Comparison of ENCODE assay signal across 1 cellular context in genomic region chr1:202189012-202189790, GRCh38.
TF ChIP-seq lines count a peak whose summit lies in the region.

No MANE protein-coding gene starts in this region.

TF ChIP-seq in HepG2, 621 proteins besides CTCF, POLR2A, EP300 and RAD21 (continued from another document and continues in another):
- TF ChIP-seq TOPORS (CRISPR knock-in tag; IDR thresholded peaks at IDR 0.05) (no peak), ZNF772 (CRISPR knock-in tag; IDR thresholded peaks at IDR 0.05) (no peak), ZNF775 (CRISPR knock-in tag; IDR thresholded peaks at IDR 0.05; ENCODE audit: borderline replicate concordance) (no peak), EEA1 (CRISPR knock-in tag; IDR thresholded peaks at IDR 0.05; ENCODE audit: borderline replicate concordance) (no peak), PAX8 (CRISPR knock-in tag; IDR thresholded peaks at IDR 0.05; ENCODE audit: borderline replicate concordance) (no peak), ZNF557 (CRISPR knock-in tag; IDR thresholded peaks at IDR 0.05) (no peak), GFI1 (CRISPR knock-in tag; IDR thresholded peaks at IDR 0.05; ENCODE audit: borderline replicate concordance) (0 out of 2 replicates have a peak, but pooled peaks have one; percentile 22), WIZ (CRISPR knock-in tag; IDR thresholded peaks at IDR 0.05) (no peak), TSC22D2 (CRISPR knock-in tag; IDR thresholded peaks at IDR 0.05; ENCODE audit: borderline replicate concordance) (no peak), NONO (IDR thresholded peaks at IDR 0.05) (no peak), NONO (CRISPR knock-in tag; conservative IDR thresholded peaks at IDR 0.05) (0 out of 2 replicates have a peak, but pooled peaks have one; percentile 63), DNMT3B (CRISPR knock-in tag; conservative IDR thresholded peaks at IDR 0.05) (no peak), MAFF (IDR thresholded peaks at IDR 0.05; ENCODE audit: low read depth, low read length) (no peak), SMAD1 (CRISPR knock-in tag; IDR thresholded peaks at IDR 0.05; ENCODE audit: borderline replicate concordance, low read depth) (no peak), ATF5 (CRISPR knock-in tag; IDR thresholded peaks at IDR 0.05; ENCODE audit: low read depth) (no peak), BCL6 (CRISPR knock-in tag; IDR thresholded peaks at IDR 0.05) (no peak), ATF3 (CRISPR knock-in tag; IDR thresholded peaks at IDR 0.05) (no peak), ZNF607 (CRISPR knock-in tag; IDR thresholded peaks at IDR 0.05; ENCODE audit: borderline replicate concordance) (no peak), ZC3H13 (CRISPR knock-in tag; IDR thresholded peaks at IDR 0.05) (no peak), RFX5 (IDR thresholded peaks at IDR 0.05; ENCODE audit: low read depth, low read length) (no peak), RBM22 (optimal IDR thresholded peaks at IDR 0.05; ENCODE audit: low read length) (no peak), ZNF670 (CRISPR knock-in tag; IDR thresholded peaks at IDR 0.05; ENCODE audit: borderline replicate concordance) (no peak), MAX (IDR thresholded peaks at IDR 0.05) (no peak), ZFP1 (CRISPR knock-in tag; IDR thresholded peaks at IDR 0.05) (no peak), ZNF264 (CRISPR knock-in tag; IDR thresholded peaks at IDR 0.05) (0 out of 2 replicates have a peak, but pooled peaks have one; percentile 65), ZNF878 (CRISPR knock-in tag; IDR thresholded peaks at IDR 0.05) (no peak), ZNF296 (CRISPR knock-in tag; conservative IDR thresholded peaks at IDR 0.05) (no peak), ZNF333 (CRISPR knock-in tag; IDR thresholded peaks at IDR 0.05; ENCODE audit: borderline replicate concordance) (peak; percentile 50; the same call in 1 of the 2 replicates)
- TF ChIP-seq, protein P1, sequence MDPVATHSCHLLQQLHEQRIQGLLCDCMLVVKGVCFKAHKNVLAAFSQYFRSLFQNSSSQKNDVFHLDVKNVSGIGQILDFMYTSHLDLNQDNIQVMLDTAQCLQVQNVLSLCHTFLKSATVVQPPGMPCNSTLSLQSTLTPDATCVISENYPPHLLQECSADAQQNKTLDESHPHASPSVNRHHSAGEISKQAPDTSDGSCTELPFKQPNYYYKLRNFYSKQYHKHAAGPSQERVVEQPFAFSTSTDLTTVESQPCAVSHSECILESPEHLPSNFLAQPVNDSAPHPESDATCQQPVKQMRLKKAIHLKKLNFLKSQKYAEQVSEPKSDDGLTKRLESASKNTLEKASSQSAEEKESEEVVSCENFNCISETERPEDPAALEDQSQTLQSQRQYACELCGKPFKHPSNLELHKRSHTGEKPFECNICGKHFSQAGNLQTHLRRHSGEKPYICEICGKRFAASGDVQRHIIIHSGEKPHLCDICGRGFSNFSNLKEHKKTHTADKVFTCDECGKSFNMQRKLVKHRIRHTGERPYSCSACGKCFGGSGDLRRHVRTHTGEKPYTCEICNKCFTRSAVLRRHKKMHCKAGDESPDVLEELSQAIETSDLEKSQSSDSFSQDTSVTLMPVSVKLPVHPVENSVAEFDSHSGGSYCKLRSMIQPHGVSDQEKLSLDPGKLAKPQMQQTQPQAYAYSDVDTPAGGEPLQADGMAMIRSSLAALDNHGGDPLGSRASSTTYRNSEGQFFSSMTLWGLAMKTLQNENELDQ (CRISPR knock-in tag; IDR thresholded peaks at IDR 0.05; ENCODE audit: borderline replicate concordance) = no peak
- TF ChIP-seq, protein P2, sequence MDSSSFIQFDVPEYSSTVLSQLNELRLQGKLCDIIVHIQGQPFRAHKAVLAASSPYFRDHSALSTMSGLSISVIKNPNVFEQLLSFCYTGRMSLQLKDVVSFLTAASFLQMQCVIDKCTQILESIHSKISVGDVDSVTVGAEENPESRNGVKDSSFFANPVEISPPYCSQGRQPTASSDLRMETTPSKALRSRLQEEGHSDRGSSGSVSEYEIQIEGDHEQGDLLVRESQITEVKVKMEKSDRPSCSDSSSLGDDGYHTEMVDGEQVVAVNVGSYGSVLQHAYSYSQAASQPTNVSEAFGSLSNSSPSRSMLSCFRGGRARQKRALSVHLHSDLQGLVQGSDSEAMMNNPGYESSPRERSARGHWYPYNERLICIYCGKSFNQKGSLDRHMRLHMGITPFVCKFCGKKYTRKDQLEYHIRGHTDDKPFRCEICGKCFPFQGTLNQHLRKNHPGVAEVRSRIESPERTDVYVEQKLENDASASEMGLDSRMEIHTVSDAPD (CRISPR knock-in tag; IDR thresholded peaks at IDR 0.05) = 0 out of 2 replicates have a peak, but pooled peaks have one; percentile 23
- TF ChIP-seq, protein P3, sequence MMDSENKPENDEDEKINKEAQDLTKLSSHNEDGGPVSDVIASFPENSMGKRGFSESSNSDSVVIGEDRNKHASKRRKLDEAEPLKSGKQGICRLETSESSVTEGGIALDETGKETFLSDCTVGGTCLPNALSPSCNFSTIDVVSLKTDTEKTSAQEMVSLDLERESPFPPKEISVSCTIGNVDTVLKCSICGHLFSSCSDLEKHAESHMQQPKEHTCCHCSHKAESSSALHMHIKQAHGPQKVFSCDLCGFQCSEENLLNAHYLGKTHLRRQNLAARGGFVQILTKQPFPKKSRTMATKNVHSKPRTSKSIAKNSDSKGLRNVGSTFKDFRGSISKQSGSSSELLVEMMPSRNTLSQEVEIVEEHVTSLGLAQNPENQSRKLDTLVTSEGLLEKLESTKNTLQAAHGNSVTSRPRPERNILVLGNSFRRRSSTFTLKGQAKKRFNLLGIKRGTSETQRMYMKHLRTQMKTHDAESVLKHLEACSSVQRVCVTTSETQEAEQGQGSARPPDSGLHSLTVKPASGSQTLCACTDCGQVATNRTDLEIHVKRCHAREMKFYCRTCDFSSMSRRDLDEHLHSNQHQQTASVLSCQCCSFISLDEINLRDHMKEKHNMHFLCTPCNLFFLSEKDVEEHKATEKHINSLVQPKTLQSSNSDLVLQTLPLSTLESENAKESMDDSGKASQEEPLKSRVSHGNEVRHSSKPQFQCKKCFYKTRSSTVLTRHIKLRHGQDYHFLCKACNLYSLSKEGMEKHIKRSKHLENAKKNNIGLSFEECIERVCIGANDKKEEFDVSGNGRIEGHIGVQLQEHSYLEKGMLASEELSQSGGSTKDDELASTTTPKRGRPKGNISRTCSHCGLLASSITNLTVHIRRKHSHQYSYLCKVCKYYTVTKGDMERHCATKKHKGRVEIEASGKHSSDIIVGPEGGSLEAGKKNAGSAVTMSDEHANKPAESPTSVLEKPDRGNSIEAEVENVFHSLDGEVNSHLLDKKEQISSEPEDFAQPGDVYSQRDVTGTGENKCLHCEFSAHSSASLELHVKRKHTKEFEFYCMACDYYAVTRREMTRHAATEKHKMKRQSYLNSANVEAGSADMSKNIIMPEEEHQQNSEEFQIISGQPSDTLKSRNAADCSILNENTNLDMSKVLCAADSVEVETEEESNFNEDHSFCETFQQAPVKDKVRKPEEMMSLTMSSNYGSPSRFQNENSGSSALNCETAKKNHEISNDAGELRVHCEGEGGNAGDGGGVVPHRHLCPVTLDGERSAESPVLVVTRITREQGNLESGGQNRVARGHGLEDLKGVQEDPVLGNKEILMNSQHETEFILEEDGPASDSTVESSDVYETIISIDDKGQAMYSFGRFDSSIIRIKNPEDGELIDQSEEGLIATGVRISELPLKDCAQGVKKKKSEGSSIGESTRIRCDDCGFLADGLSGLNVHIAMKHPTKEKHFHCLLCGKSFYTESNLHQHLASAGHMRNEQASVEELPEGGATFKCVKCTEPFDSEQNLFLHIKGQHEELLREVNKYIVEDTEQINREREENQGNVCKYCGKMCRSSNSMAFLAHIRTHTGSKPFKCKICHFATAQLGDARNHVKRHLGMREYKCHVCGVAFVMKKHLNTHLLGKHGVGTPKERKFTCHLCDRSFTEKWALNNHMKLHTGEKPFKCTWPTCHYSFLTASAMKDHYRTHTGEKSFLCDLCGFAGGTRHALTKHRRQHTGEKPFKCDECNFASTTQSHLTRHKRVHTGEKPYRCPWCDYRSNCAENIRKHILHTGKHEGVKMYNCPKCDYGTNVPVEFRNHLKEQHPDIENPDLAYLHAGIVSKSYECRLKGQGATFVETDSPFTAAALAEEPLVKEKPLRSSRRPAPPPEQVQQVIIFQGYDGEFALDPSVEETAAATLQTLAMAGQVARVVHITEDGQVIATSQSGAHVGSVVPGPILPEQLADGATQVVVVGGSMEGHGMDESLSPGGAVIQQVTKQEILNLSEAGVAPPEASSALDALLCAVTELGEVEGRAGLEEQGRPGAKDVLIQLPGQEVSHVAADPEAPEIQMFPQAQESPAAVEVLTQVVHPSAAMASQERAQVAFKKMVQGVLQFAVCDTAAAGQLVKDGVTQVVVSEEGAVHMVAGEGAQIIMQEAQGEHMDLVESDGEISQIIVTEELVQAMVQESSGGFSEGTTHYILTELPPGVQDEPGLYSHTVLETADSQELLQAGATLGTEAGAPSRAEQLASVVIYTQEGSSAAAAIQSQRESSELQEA (CRISPR knock-in tag; IDR thresholded peaks at IDR 0.05; ENCODE audit: not compliant biosample characterization) = peak; percentile 42
- TF ChIP-seq, protein P4, sequence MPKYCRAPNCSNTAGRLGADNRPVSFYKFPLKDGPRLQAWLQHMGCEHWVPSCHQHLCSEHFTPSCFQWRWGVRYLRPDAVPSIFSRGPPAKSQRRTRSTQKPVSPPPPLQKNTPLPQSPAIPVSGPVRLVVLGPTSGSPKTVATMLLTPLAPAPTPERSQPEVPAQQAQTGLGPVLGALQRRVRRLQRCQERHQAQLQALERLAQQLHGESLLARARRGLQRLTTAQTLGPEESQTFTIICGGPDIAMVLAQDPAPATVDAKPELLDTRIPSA (CRISPR knock-in tag; IDR thresholded peaks at IDR 0.05; ENCODE audit: borderline replicate concordance) = no peak
- TF ChIP-seq, protein P5, sequence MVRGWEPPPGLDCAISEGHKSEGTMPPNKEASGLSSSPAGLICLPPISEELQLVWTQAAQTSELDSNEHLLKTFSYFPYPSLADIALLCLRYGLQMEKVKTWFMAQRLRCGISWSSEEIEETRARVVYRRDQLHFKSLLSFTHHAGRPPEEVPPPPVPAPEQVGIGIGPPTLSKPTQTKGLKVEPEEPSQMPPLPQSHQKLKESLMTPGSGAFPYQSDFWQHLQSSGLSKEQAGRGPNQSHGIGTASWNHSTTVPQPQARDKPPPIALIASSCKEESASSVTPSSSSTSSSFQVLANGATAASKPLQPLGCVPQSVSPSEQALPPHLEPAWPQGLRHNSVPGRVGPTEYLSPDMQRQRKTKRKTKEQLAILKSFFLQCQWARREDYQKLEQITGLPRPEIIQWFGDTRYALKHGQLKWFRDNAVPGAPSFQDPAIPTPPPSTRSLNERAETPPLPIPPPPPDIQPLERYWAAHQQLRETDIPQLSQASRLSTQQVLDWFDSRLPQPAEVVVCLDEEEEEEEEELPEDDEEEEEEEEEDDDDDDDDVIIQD (CRISPR knock-in tag; IDR thresholded peaks at IDR 0.05; ENCODE audit: low read depth) = no peak
- TF ChIP-seq, protein P6, sequence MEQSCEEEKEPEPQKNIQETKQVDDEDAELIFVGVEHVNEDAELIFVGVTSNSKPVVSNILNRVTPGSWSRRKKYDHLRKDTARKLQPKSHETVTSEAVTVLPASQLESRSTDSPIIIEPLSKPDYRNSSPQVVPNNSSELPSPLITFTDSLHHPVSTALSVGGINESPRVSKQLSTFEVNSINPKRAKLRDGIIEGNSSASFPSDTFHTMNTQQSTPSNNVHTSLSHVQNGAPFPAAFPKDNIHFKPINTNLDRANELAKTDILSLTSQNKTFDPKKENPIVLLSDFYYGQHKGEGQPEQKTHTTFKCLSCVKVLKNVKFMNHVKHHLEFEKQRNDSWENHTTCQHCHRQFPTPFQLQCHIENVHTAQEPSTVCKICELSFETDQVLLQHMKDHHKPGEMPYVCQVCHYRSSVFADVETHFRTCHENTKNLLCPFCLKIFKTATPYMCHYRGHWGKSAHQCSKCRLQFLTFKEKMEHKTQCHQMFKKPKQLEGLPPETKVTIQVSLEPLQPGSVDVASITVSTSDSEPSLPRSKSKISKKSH (CRISPR knock-in tag; IDR thresholded peaks at IDR 0.05; ENCODE audit: borderline replicate concordance) = no peak
- TF ChIP-seq, protein P7, sequence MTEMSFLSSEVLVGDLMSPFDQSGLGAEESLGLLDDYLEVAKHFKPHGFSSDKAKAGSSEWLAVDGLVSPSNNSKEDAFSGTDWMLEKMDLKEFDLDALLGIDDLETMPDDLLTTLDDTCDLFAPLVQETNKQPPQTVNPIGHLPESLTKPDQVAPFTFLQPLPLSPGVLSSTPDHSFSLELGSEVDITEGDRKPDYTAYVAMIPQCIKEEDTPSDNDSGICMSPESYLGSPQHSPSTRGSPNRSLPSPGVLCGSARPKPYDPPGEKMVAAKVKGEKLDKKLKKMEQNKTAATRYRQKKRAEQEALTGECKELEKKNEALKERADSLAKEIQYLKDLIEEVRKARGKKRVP (CRISPR knock-in tag; IDR thresholded peaks at IDR 0.05) = no peak
- TF ChIP-seq, protein P8, sequence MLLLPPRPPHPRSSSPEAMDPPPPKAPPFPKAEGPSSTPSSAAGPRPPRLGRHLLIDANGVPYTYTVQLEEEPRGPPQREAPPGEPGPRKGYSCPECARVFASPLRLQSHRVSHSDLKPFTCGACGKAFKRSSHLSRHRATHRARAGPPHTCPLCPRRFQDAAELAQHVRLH (CRISPR knock-in tag; IDR thresholded peaks at IDR 0.05; ENCODE audit: borderline replicate concordance, low read depth) = no peak
- TF ChIP-seq, protein P9, sequence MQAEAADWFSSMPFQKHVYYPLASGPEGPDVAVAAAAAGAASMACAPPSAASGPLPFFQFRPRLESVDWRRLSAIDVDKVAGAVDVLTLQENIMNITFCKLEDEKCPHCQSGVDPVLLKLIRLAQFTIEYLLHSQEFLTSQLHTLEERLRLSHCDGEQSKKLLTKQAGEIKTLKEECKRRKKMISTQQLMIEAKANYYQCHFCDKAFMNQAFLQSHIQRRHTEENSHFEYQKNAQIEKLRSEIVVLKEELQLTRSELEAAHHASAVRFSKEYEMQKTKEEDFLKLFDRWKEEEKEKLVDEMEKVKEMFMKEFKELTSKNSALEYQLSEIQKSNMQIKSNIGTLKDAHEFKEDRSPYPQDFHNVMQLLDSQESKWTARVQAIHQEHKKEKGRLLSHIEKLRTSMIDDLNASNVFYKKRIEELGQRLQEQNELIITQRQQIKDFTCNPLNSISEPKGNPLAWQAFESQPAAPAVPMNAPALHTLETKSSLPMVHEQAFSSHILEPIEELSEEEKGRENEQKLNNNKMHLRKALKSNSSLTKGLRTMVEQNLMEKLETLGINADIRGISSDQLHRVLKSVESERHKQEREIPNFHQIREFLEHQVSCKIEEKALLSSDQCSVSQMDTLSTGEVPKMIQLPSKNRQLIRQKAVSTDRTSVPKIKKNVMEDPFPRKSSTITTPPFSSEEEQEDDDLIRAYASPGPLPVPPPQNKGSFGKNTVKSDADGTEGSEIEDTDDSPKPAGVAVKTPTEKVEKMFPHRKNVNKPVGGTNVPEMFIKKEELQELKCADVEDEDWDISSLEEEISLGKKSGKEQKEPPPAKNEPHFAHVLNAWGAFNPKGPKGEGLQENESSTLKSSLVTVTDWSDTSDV (CRISPR knock-in tag; IDR thresholded peaks at IDR 0.05) = no peak
